In genomic region chr7:115010436-115010810, GRCh38 we compare ENCODE assay signal across 12 cellular contexts.
"Had no signal": no experiment of that assay in that cellular context is flagged by ENCODE, and none has a peak within 500 bp of the region (broad histone marks: within the 10 kb centered on the region; RNA-seq: fewer than 3 reads in every experiment).

No MANE protein-coding gene starts in this region.

- H3K4me3 Mint-ChIP-seq: activated naive CD4-positive, alpha-beta T cell treated with anti-CD3 and anti-CD28 coated beads for 36 hours had no signal

- H3K27me3 Mint-ChIP-seq: naive thymus-derived CD4-positive, alpha-beta T cell; progenitor cell of endocrine pancreas had no signal

- H3K9me3 Mint-ChIP-seq: activated naive CD4-positive, alpha-beta T cell treated with anti-CD3 and anti-CD28 coated beads for 36 hours had no signal

- H3K4me1 ChIP-seq: foreskin keratinocyte had no signal

- H3K9me3 ChIP-seq: upper lobe of right lung had no signal

- DNase-seq: activated CD4-positive, CD25-positive, alpha-beta regulatory T cell; activated CD8-positive, alpha-beta memory T cell treated with anti-CD3 and anti-CD28 coated beads, Interleukin-2, amount 50 U/mL, for 48 hours; activated naive CD4-positive, alpha-beta T cell treated with anti-CD3 and anti-CD28 coated beads for 36 hours; foreskin keratinocyte; left colon; mammary epithelial cell; naive thymus-derived CD4-positive, alpha-beta T cell; stimulated activated CD4-positive, alpha-beta T cell treated with anti-CD3 and anti-CD28 coated beads, Interleukin-2, amount 100 ng/mL, for 24 hours; stimulated activated naive CD4-positive, alpha-beta T cell; upper lobe of right lung had no signal

- H3K27ac ChIP-seq: foreskin keratinocyte had no signal

- H3K27me3 ChIP-seq: foreskin keratinocyte, upper lobe of right lung had no signal

- ATAC-seq: foreskin keratinocyte; naive thymus-derived CD4-positive, alpha-beta T cell; SK-N-SH treated with all-trans-retinoic acid at 6 μM for 48 hours had no signal

- H3K36me3 ChIP-seq: upper lobe of right lung had no signal

- H3K27ac Mint-ChIP-seq: progenitor cell of endocrine pancreas had no signal

- H3K4me3 ChIP-seq: upper lobe of right lung had no signal
